1 cellular context compared by ENCODE assay signal in genomic region chr9:21964925-21965385, GRCh38.
TF ChIP-seq lines count a peak whose summit lies in the region.

No MANE protein-coding gene starts in this region.

TF ChIP-seq in WTC11, 78 proteins besides CTCF, POLR2A, EP300 and RAD21 (continued from another document):
- TF ChIP-seq, protein P1, sequence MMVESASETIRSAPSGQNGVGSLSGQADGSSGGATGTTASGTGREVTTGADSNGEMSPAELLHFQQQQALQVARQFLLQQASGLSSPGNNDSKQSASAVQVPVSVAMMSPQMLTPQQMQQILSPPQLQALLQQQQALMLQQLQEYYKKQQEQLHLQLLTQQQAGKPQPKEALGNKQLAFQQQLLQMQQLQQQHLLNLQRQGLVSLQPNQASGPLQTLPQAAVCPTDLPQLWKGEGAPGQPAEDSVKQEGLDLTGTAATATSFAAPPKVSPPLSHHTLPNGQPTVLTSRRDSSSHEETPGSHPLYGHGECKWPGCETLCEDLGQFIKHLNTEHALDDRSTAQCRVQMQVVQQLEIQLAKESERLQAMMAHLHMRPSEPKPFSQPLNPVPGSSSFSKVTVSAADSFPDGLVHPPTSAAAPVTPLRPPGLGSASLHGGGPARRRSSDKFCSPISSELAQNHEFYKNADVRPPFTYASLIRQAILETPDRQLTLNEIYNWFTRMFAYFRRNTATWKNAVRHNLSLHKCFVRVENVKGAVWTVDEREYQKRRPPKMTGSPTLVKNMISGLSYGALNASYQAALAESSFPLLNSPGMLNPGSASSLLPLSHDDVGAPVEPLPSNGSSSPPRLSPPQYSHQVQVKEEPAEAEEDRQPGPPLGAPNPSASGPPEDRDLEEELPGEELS (CRISPR knock-in tag; IDR thresholded peaks at IDR 0.05): no peak
- TF ChIP-seq GTF2I (CRISPR knock-in tag; conservative IDR thresholded peaks at IDR 0.05): no peak
- no peak for TF ChIP-seq ETV6 (CRISPR knock-in tag; IDR thresholded peaks at IDR 0.05)
- TF ChIP-seq ZNF532 (CRISPR knock-in tag; IDR thresholded peaks at IDR 0.05; ENCODE audit: borderline replicate concordance): no peak
- TF ChIP-seq ZNF423 (CRISPR knock-in tag; IDR thresholded peaks at IDR 0.05): no peak
- no peak for TF ChIP-seq ESRRA (CRISPR knock-in tag; IDR thresholded peaks at IDR 0.05; ENCODE audit: borderline replicate concordance)
- TF ChIP-seq NR1H2 (CRISPR knock-in tag; IDR thresholded peaks at IDR 0.05): no peak
- TF ChIP-seq ZBTB21 (CRISPR knock-in tag; IDR thresholded peaks at IDR 0.05; ENCODE audit: borderline replicate concordance): no peak
